Comparison of ENCODE assay signal across 9 cellular contexts in the genomic region with DNA sequence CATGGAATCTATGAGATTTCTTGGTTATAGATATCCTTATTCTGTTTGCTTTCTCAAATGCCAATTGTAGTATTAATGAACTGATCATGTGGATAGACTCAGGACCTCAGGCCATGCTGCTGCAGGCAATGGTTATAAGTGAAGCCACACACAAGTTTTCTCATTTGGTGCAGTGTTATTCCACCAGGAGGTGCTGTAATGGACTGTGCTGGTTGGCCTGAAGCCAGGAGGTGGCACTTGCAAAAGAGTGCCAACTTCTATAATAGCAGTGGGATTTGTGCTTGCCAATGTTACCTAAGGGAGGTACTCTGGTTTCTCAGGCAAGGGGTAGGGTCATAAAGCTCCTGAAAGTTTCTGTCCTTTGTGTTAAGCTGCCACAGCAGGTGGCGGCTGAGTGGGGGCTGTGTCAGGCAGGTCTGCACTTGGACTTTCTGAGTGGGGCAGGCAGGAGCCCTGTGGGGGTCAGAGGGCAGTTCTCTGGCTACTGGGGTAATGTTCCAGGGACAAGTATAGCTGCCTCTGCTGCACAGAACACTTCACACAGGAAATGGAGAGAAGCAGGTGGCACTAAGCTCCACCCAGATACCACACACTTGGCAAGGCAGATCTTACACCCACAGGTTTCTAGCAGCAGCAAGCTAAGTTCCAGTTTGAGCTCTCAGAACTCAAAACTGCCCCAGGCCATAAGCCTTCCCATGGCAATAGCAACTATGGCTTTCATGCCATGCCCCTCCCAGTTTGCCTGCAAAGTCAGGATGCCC.
DNase-seq lines count a peak whose midpoint lies in the region; ATAC-seq and TF ChIP-seq lines count a peak whose summit lies in the region.
"Had no signal": no experiment of that assay in that cellular context is flagged by ENCODE, and none has a peak within 500 bp of the region (broad histone marks: within the 10 kb centered on the region; RNA-seq: fewer than 3 reads in every experiment).

No MANE protein-coding gene starts in this region.

- no peaks in the 10 kb centered on the region for H3K9me3 Mint-ChIP-seq in IgD-negative memory B cell
- no peaks in the 10 kb centered on the region for H3K9me3 Mint-ChIP-seq in activated T-cell treated with anti-CD3 and anti-CD28 coated beads, Interleukin-2, amount 50 U/mL, for 4 hours
- H3K9me3 Mint-ChIP-seq: stimulated activated naive CD8-positive, alpha-beta T cell treated with anti-CD3 and anti-CD28 coated beads, Interleukin-15, Interleukin-2, amounts not matched to agents 100 ng/mL and 50 ng/mL, for 24 hours had no signal

- no peaks in the 10 kb centered on the region for H3K9me3 ChIP-seq in right cardiac atrium (ENCODE audit: control insufficient read depth, low read length)

- H3K4me3 Mint-ChIP-seq in IgD-negative memory B cell: peak overlapping the region in 2 of 4 donors; percentile 83
- no peak overlapping the region for H3K4me3 Mint-ChIP-seq in activated T-cell treated with anti-CD3 and anti-CD28 coated beads, Interleukin-2, amount 50 U/mL, for 4 hours
- H3K4me3 Mint-ChIP-seq: stimulated activated naive CD8-positive, alpha-beta T cell treated with anti-CD3 and anti-CD28 coated beads, Interleukin-15, Interleukin-2, amounts not matched to agents 100 ng/mL and 50 ng/mL, for 24 hours had no signal

- 91% methylated on average over 1 of the region's 1 CpG for WGBS in right cardiac atrium

- TF ChIP-seq CTCF in foreskin fibroblast (IDR thresholded peaks at IDR 0.05; ENCODE audit: low read depth, low read length): no peak

- H3K27ac Mint-ChIP-seq in IgD-negative memory B cell: peak overlapping the region; percentile 16 to 69 (median 67)
- H3K27ac Mint-ChIP-seq: stimulated activated naive CD8-positive, alpha-beta T cell treated with anti-CD3 and anti-CD28 coated beads, Interleukin-15, Interleukin-2, amounts not matched to agents 100 ng/mL and 50 ng/mL, for 24 hours had no signal

- H3K4me1 ChIP-seq in right cardiac atrium (ENCODE audit: control insufficient read depth, insufficient read depth, low read length): no peaks in the 10 kb centered on the region

- H3K27me3 ChIP-seq in right cardiac atrium (ENCODE audit: control insufficient read depth, insufficient read depth): no peaks in the 10 kb centered on the region

- no peaks in the 10 kb centered on the region for H3K36me3 Mint-ChIP-seq in IgD-negative memory B cell
- no peaks in the 10 kb centered on the region for H3K36me3 Mint-ChIP-seq in activated T-cell treated with anti-CD3 and anti-CD28 coated beads, Interleukin-2, amount 50 U/mL, for 4 hours (ENCODE audit: insufficient read depth)

- no peaks in the 10 kb centered on the region for H3K27me3 Mint-ChIP-seq in IgD-negative memory B cell
- no peaks in the 10 kb centered on the region for H3K27me3 Mint-ChIP-seq in activated T-cell treated with anti-CD3 and anti-CD28 coated beads, Interleukin-2, amount 50 U/mL, for 4 hours (ENCODE audit: low read depth)
- H3K27me3 Mint-ChIP-seq: stimulated activated naive CD8-positive, alpha-beta T cell treated with anti-CD3 and anti-CD28 coated beads, Interleukin-15, Interleukin-2, amounts not matched to agents 100 ng/mL and 50 ng/mL, for 24 hours had no signal

- intact Hi-C loops in right cardiac atrium (cut with DNase I): no loop called here

- DNase-seq in epithelial cell of prostate (ENCODE audit: low read depth, low spot score) (peak; percentile 78), foreskin fibroblast (no peak), right cardiac atrium (no peak)
- DNase-seq in stimulated activated naive CD4-positive, alpha-beta T cell treated with Interleukin-2 at 50 U/mL for 16 hours (lab: John Stamatoyannopoulos, UW): no peak
- no peak for DNase-seq in activated T-cell treated with anti-CD3 and anti-CD28 coated beads, Interleukin-2, amount 50 U/mL, for 4 hours

- peaks cover 18 to 22% (median 22%) of the 10 kb centered on the region in 3 donors for H3K4me1 Mint-ChIP-seq in IgD-negative memory B cell
- peaks cover 6% of the 10 kb centered on the region for H3K4me1 Mint-ChIP-seq in activated T-cell treated with anti-CD3 and anti-CD28 coated beads, Interleukin-2, amount 50 U/mL, for 4 hours (ENCODE audit: low read depth)

- H3K27ac ChIP-seq in epithelial cell of prostate (no peak overlapping the region), right cardiac atrium (ENCODE audit: low read length) (no peak overlapping the region)

- H3K4me3 ChIP-seq in foreskin fibroblast (ENCODE audit: low read depth in 1 of 2, low read length in 2 of 2) (no peak overlapping the region), right cardiac atrium (ENCODE audit: low read length) (no peak overlapping the region)

- peak; percentile 98 for ATAC-seq in GM18511 (IDR thresholded peaks at IDR 0.05; ENCODE audit: unreplicated experiment)
- peak; percentile 97 for ATAC-seq in GM21786 (IDR thresholded peaks at IDR 0.05; ENCODE audit: unreplicated experiment)
- ATAC-seq in right cardiac atrium: no peak
- no peak for ATAC-seq in activated T-cell treated with anti-CD3 and anti-CD28 coated beads, Interleukin-2, amount 50 U/mL, for 4 hours

Comparison
In these comparisons a context has a peak if more than half of its experiments do, and no peak if none do; other contexts are left out.
1. ATAC-seq: peak in GM18511 (single experiment) and GM21786 (single experiment); none in right cardiac atrium (0 of 2) and activated T-cell treated with anti-CD3 and anti-CD28 coated beads, Interleukin-2, amount 50 U/mL, for 4 hours (0 of 2).